1 cellular context compared by ENCODE assay signal in genomic region chr21:39374046-39374445, GRCh38.
TF ChIP-seq lines count a peak whose summit lies in the region.

No MANE protein-coding gene starts in this region.

TF ChIP-seq in WTC11, 78 proteins besides CTCF, POLR2A, EP300 and RAD21 (continued from another document):
- TF ChIP-seq HMGXB4 (CRISPR knock-in tag; IDR thresholded peaks at IDR 0.05): no peak
- no peak for TF ChIP-seq GRHL2 (CRISPR knock-in tag; IDR thresholded peaks at IDR 0.05; ENCODE audit: insufficient replicate concordance, severe bottlenecking)
- no peak for TF ChIP-seq RELA (CRISPR knock-in tag; IDR thresholded peaks at IDR 0.05; ENCODE audit: borderline replicate concordance)
